In the genomic region with DNA sequence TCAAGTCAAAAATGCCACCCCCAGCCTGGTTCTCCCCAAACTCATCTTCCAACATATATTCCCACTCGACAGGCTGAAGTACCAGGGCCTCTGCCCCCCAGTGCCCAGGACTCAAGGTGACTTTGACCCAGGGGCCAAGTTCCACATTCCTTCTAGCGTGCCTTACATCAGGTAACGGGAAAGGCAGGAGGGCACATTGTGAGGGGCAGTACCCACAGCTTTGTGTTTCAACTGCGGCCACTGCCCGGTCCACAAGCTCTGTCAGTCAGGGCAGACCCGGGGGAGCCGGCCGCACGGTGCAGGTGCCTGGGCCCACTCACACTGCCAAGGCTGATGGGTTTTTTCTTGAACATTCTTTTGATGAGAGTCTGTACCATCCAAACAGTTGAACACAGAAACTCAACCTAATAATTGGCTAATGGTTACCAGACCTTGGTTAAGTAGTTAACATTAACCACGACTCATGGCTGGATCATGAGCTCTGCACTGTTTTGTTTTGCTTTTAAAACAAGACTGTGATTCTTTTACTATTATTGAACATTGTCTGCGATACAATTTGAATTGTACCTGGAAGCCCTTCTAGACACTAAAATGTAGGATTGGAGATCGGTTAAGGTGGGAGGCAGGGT, we compare ENCODE assay signal across 24 cellular contexts. TPM values are rescaled to one million over a fixed set of nuclear protein-coding genes. Genes with fewer than 3 reads are reported as not detected.
"Had no signal": no experiment of that assay in that cellular context is flagged by ENCODE, and none has a peak within 500 bp of the region (broad histone marks: within the 10 kb centered on the region; RNA-seq: fewer than 3 reads in every experiment).

No MANE protein-coding gene starts in this region.

- H3K36me3 Mint-ChIP-seq: natural killer cell had no signal

- H3K4me1 ChIP-seq: gastrocnemius medialis, prostate gland, right atrium auricular region had no signal

- H3K9me3 ChIP-seq: gastrocnemius medialis, ovary, prostate gland, right atrium auricular region, upper lobe of right lung had no signal

- H3K27me3 Mint-ChIP-seq: activated CD4-positive, alpha-beta memory T cell treated with anti-CD3 and anti-CD28 coated beads, Interleukin-2, amount 10 ng/mL, durations not matched to agents 7 days and 5 days; activated CD4-positive, alpha-beta T cell treated with anti-CD3 and anti-CD28 coated beads, Interleukin-2, amount 10 ng/mL, durations not matched to agents 24 days and 14 days; activated naive CD8-positive, alpha-beta T cell treated with anti-CD3 and anti-CD28 coated beads, Interleukin-2, amount 50 U/mL, for 24 hours had no signal

- H3K4me3 ChIP-seq: cardiac muscle cell, gastrocnemius medialis, lung, ovary, prostate gland, right atrium auricular region, upper lobe of right lung had no signal

- H3K4me3 Mint-ChIP-seq: activated CD4-positive, alpha-beta memory T cell treated with anti-CD3 and anti-CD28 coated beads, Interleukin-2, amount 10 ng/mL, durations not matched to agents 7 days and 5 days; activated CD4-positive, alpha-beta T cell treated with anti-CD3 and anti-CD28 coated beads, Interleukin-2, amount 10 ng/mL, durations not matched to agents 24 days and 14 days; activated naive CD8-positive, alpha-beta T cell treated with anti-CD3 and anti-CD28 coated beads, Interleukin-2, amount 50 U/mL, for 24 hours; activated T-cell treated with anti-CD3 and anti-CD28 coated beads, Interleukin-2, amount 50 U/mL, for 72 hours; natural killer cell had no signal

- FAIRE-seq: endometrium had no signal

- DNase-seq: activated CD4-positive, alpha-beta memory T cell treated with anti-CD3 and anti-CD28 coated beads, Interleukin-2, amount 10 ng/mL, durations not matched to agents 7 days and 5 days; activated CD4-positive, alpha-beta T cell treated with anti-CD3 and anti-CD28 coated beads, Interleukin-2, amount 10 ng/mL, durations not matched to agents 24 days and 14 days; activated gamma-delta T cell; activated naive CD4-positive, alpha-beta T cell treated with anti-CD3 and anti-CD28 coated beads, Interleukin-2, amount 50 U/mL, for 16 hours; activated naive CD8-positive, alpha-beta T cell treated with anti-CD3 and anti-CD28 coated beads, Interleukin-2, amount 50 U/mL, for 24 hours; activated T-cell treated with anti-CD3 and anti-CD28 coated beads, Interleukin-2, amount 50 U/mL, for 72 hours; effector CD4-positive, alpha-beta T cell; gastrocnemius medialis; head of caudate nucleus; hypothalamus; left colon; natural killer cell; ovary; stimulated activated CD4-positive, alpha-beta T cell treated with anti-CD3 and anti-CD28 coated beads, Interleukin-4, amount 100 ng/mL, for 24 hours; stimulated activated naive CD4-positive, alpha-beta T cell treated with Interleukin-2 at 50 U/mL for 16 hours; T-helper 2 cell; upper lobe of right lung had no signal

- H3K27me3 ChIP-seq: cardiac muscle cell, gastrocnemius medialis, ovary, right atrium auricular region, upper lobe of right lung had no signal

- ATAC-seq: activated CD4-positive, CD25-positive, alpha-beta regulatory T cell treated with anti-CD3 and anti-CD28 coated beads, Interleukin-2, amount 50 U/mL, for 24 hours; activated naive CD8-positive, alpha-beta T cell treated with anti-CD3 and anti-CD28 coated beads, Interleukin-2, amount 50 U/mL, for 24 hours; activated T-cell treated with anti-CD3 and anti-CD28 coated beads, Interleukin-2, amount 50 U/mL, for 72 hours; gastrocnemius medialis; left colon; upper lobe of right lung had no signal

- H3K4me1 Mint-ChIP-seq: activated CD4-positive, alpha-beta memory T cell treated with anti-CD3 and anti-CD28 coated beads, Interleukin-2, amount 10 ng/mL, durations not matched to agents 7 days and 5 days; activated CD4-positive, alpha-beta T cell treated with anti-CD3 and anti-CD28 coated beads, Interleukin-2, amount 10 ng/mL, durations not matched to agents 24 days and 14 days; activated naive CD8-positive, alpha-beta T cell treated with anti-CD3 and anti-CD28 coated beads, Interleukin-2, amount 50 U/mL, for 24 hours; natural killer cell had no signal

- H3K27ac Mint-ChIP-seq: activated CD4-positive, alpha-beta memory T cell treated with anti-CD3 and anti-CD28 coated beads, Interleukin-2, amount 10 ng/mL, durations not matched to agents 7 days and 5 days; activated CD4-positive, alpha-beta T cell treated with anti-CD3 and anti-CD28 coated beads, Interleukin-2, amount 10 ng/mL, durations not matched to agents 24 days and 14 days; activated naive CD8-positive, alpha-beta T cell treated with anti-CD3 and anti-CD28 coated beads, Interleukin-2, amount 50 U/mL, for 24 hours; activated T-cell treated with anti-CD3 and anti-CD28 coated beads, Interleukin-2, amount 50 U/mL, for 72 hours; natural killer cell had no signal

- H3K36me3 ChIP-seq: cardiac muscle cell, gastrocnemius medialis, ovary, prostate gland, right atrium auricular region, upper lobe of right lung had no signal

- H3K9me3 Mint-ChIP-seq: activated CD4-positive, alpha-beta memory T cell treated with anti-CD3 and anti-CD28 coated beads, Interleukin-2, amount 10 ng/mL, durations not matched to agents 7 days and 5 days; activated CD4-positive, alpha-beta T cell treated with anti-CD3 and anti-CD28 coated beads, Interleukin-2, amount 10 ng/mL, durations not matched to agents 24 days and 14 days; activated naive CD8-positive, alpha-beta T cell treated with anti-CD3 and anti-CD28 coated beads, Interleukin-2, amount 50 U/mL, for 24 hours; activated T-cell treated with anti-CD3 and anti-CD28 coated beads, Interleukin-2, amount 50 U/mL, for 72 hours; natural killer cell had no signal

- H3K27ac ChIP-seq: cardiac muscle cell, gastrocnemius medialis, ovary, prostate gland, right atrium auricular region, upper lobe of right lung, VCaP had no signal

RNA-seq across cellular contexts. Expression of gene ACE, which starts 17.6 kb away (rescaled TPM):
- total RNA-seq: activated CD4-positive, alpha-beta T cell treated with anti-CD3 and anti-CD28 coated beads, Interleukin-2, amount 10 ng/mL, durations not matched to agents 24 days and 14 days had no signal

RNA-seq across cellular contexts. Expression of gene KCNH6, which starts 28.7 kb away (rescaled TPM):
- total RNA-seq: activated CD4-positive, alpha-beta memory T cell treated with anti-CD3 and anti-CD28 coated beads, Interleukin-2, amount 10 ng/mL, durations not matched to agents 7 days and 5 days; activated CD4-positive, alpha-beta T cell treated with anti-CD3 and anti-CD28 coated beads, Interleukin-2, amount 10 ng/mL, durations not matched to agents 24 days and 14 days; activated T-cell treated with anti-CD3 and anti-CD28 coated beads, Interleukin-2, amount 50 U/mL, for 72 hours; gastrocnemius medialis; natural killer cell; right atrium auricular region; upper lobe of right lung had no signal
- polyA plus RNA-seq: ovary had no signal
